ENCODE assay signal across 1 cellular context in the genomic region with DNA sequence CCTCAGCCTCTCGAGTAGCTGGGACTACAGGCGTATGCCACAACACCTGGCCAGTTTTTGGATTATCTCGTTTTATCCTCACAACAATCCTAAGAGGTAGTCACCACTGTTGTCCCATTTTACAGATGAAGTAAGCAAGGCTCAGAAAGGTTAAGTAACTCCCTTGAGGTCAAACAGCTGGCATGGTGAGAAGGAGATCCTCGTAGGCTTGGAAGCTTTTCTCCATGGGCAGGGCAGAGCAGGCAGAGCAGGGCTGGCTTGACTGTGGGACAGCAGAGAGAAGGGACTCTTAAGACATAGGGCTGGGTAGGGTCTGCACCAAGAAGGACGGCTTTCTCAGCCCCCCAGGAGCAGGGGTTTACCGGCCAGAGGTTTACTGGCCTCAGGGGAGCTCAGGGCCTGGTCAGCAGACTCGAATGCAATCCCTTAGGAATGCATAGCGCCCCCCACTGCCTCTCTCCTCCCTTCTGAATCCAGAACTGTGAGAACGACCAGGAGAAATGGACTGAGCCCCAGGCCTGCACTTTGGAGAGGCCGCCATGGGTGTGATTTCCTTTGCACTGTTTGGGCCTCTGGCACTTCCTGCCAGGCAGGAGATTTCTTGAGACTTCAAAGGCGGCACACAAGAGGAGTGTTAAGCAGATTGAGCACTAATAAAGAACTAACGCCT.
TF ChIP-seq lines count a peak whose summit lies in the region.

No MANE protein-coding gene starts in this region.

TF ChIP-seq in GM12878, 131 proteins besides CTCF, POLR2A, EP300 and RAD21 (continued from another document):
- TF ChIP-seq, protein P1, sequence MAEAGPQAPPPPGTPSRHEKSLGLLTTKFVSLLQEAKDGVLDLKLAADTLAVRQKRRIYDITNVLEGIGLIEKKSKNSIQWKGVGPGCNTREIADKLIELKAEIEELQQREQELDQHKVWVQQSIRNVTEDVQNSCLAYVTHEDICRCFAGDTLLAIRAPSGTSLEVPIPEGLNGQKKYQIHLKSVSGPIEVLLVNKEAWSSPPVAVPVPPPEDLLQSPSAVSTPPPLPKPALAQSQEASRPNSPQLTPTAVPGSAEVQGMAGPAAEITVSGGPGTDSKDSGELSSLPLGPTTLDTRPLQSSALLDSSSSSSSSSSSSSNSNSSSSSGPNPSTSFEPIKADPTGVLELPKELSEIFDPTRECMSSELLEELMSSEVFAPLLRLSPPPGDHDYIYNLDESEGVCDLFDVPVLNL (IDR thresholded peaks at IDR 0.05; ENCODE audit: low read depth, low read length): no peak
- TF ChIP-seq ESRRA (IDR thresholded peaks at IDR 0.05; ENCODE audit: low read length): no peak
